Comparison of ENCODE assay signal across 8 cellular contexts in the genomic region with DNA sequence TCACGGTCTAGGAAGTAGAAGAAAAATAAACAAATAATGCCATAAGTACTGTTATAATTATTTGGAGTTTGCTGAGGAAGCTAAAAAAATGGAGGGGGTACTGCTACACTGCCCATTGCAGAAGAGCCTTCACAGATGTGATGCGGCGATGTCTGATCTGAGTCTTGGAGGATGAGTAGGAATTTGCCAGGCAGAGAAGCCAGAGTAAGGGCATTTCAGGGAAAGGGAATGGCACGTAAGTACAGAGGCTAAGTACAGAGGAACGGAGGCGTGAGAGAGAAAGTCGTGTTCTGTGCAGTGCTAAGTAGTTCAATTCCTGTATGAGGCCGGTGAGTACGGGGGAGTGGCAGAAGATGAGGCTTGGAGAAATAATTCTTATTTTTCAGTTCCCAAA.
DNase-seq lines count a peak whose midpoint lies in the region; ATAC-seq, FAIRE-seq and TF ChIP-seq lines count a peak whose summit lies in the region.

No MANE protein-coding gene starts in this region.

- no peaks in the 10 kb centered on the region for H3K27me3 ChIP-seq in mucosa of rectum (ENCODE audit: control insufficient read depth in 2 of 2, insufficient read depth in 2 of 2, low read length in 2 of 2)

- peaks cover 7 to 18% of the 10 kb centered on the region in 2 donors for H3K4me1 ChIP-seq in mucosa of rectum (ENCODE audit: control insufficient read depth in 2 of 2, insufficient read depth in 2 of 2, low read length in 2 of 2)

- TF ChIP-seq CTCF in D721Med (IDR thresholded peaks at IDR 0.05; ENCODE audit: insufficient read depth, missing control alignments) = no peak

- H3K27ac ChIP-seq in cingulate gyrus (ENCODE audit: low read depth, low read length) (peak overlapping the region; percentile 14), mucosa of rectum (ENCODE audit: low read depth in 2 of 2, low read length in 2 of 2) (peak overlapping the region in 1 of 2 donors; percentile 9)

- H3K9ac ChIP-seq in mucosa of rectum (ENCODE audit: low read depth in 1 of 2, low read length in 2 of 2) = peak overlapping the region; percentile 5 to 68

- ATAC-seq in GM18873 (IDR thresholded peaks at IDR 0.05; ENCODE audit: low FRiP score, unreplicated experiment) = no peak

- FAIRE-seq in D721Med (lab: Jason Lieb, UNC) = no peak

- peak overlapping the region; percentile 68 to 84 for H3K4me3 ChIP-seq in mucosa of rectum (ENCODE audit: low read length in 2 of 2)

- no peaks in the 10 kb centered on the region for H3K36me3 ChIP-seq in mucosa of rectum (ENCODE audit: control insufficient read depth in 2 of 2, insufficient read depth in 2 of 2, low read length in 2 of 2)

- no peaks in the 10 kb centered on the region for H3K9me3 ChIP-seq in mucosa of rectum (ENCODE audit: control insufficient read depth in 2 of 2, low read length in 2 of 2)

- peak; percentile 39 for DNase-seq in SIG-M5 treated with dmso at 0.1 percent for 504 hours (lab: John Stamatoyannopoulos, UW; ENCODE audit: unreplicated experiment)
- no peak for DNase-seq in SIG-M5 (lab: John Stamatoyannopoulos, UW)
- DNase-seq in NCI-H748 (lab: John Stamatoyannopoulos, UW; ENCODE audit: unreplicated experiment) = peak; percentile 18
- no peak for DNase-seq in D721Med (ENCODE audit: insufficient read length, low spot score)
- DNase-seq in AG08395 (ENCODE audit: low spot score) = no peak

Comparison
In these comparisons a context has a peak if more than half of its experiments do, and no peak if none do; other contexts are left out.
1. DNase-seq: peak in SIG-M5 treated with dmso at 0.1 percent for 504 hours (single experiment) and NCI-H748 (single experiment); none in SIG-M5 (single experiment), D721Med (single experiment) and AG08395 (single experiment).